25 cellular contexts compared by ENCODE assay signal in the genomic region with DNA sequence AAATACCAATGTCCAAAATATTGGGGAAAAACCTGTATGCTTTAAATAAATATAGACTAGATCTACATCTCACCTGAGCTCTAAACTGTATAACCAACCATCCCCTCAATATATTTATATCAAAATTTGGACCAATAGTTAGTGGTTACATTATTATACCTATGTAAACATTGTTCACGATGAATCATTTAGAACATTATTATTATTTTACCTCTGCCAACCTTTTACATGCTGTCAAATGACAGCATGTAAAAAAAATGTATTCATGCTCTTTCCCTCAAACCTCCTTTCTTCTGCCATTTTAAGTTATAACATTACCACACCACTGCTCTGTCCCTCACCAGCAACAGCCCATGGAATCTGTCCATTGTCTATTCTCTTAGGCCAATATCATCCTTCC.
"Had no signal": no experiment of that assay in that cellular context is flagged by ENCODE, and none has a peak within 500 bp of the region (broad histone marks: within the 10 kb centered on the region; RNA-seq: fewer than 3 reads in every experiment).

No MANE protein-coding gene starts in this region.

- H3K4me3 ChIP-seq: colonic mucosa, esophagus muscularis mucosa, gastroesophageal sphincter, heart left ventricle, hepatocyte, left lung, lower lobe of right lung had no signal

- H3K27me3 ChIP-seq: colonic mucosa, esophagus muscularis mucosa, foreskin keratinocyte, gastroesophageal sphincter, hepatocyte, left lung had no signal

- H3K79me2 ChIP-seq: hepatocyte had no signal

- H3K36me3 ChIP-seq: colonic mucosa, heart left ventricle, left lung, lower lobe of right lung had no signal

- H3K27ac ChIP-seq: colonic mucosa, esophagus muscularis mucosa, foreskin keratinocyte, gastroesophageal sphincter, heart left ventricle, hepatocyte, left lung, lower lobe of right lung had no signal

- H3K9me3 ChIP-seq: colonic mucosa, esophagus muscularis mucosa, gastroesophageal sphincter, heart left ventricle, left lung, lower lobe of right lung had no signal

- FAIRE-seq: endometrium, frontal cortex, kidney had no signal

- H3K4me1 ChIP-seq: colonic mucosa, esophagus muscularis mucosa, foreskin keratinocyte, gastroesophageal sphincter, heart left ventricle, left lung, lower lobe of right lung had no signal

- H2AFZ ChIP-seq: hepatocyte had no signal

- H3K4me2 ChIP-seq: hepatocyte had no signal

- ATAC-seq: effector memory CD8-positive, alpha-beta T cell; foreskin keratinocyte; gastroesophageal sphincter; heart left ventricle; left cardiac atrium; left lung; left ventricle myocardium superior; lower lobe of right lung; naive thymus-derived CD4-positive, alpha-beta T cell; natural killer cell had no signal

- DNase-seq: colonic mucosa; cortex of kidney; effector CD8-positive, alpha-beta T cell; effector memory CD8-positive, alpha-beta T cell; endodermal cell; heart left ventricle; hypothalamus; immature natural killer cell; islet precursor cell; kidney; kidney glomerular epithelial cell; left cardiac atrium; left lung; left ventricle myocardium superior; lower lobe of right lung; mesendoderm; midbrain; naive thymus-derived CD4-positive, alpha-beta T cell; natural killer cell had no signal
